25 cellular contexts compared by ENCODE assay signal in the genomic region with DNA sequence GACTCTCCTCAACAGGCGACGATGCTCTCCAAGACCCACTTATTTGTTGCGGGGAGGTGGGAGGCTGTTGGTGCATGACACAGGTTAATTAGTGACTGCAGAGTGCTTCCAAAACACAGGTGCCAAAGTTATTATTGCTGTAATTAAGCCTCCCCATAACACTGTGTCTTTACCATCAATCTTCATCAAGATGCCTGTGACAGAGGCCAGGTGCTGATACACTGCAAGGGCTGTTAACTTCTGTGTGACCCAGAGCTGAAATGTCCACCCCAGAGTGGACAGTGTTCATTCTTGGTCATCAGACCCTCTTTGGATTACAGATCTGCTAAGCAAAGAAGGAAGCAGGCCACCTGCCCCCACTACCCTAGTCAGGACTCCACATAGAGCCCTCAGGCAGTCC. TPM values are rescaled to one million over a fixed set of nuclear protein-coding genes. Genes with fewer than 3 reads are reported as not detected.
"Had no signal": no experiment of that assay in that cellular context is flagged by ENCODE, and none has a peak within 500 bp of the region (broad histone marks: within the 10 kb centered on the region; RNA-seq: fewer than 3 reads in every experiment).

No MANE protein-coding gene starts in this region.

- H3K36me3 ChIP-seq: heart right ventricle, pancreas, suprapubic skin, tibial nerve had no signal

- H3K27me3 ChIP-seq: heart right ventricle, pancreas, suprapubic skin, tibial nerve had no signal

- H3K9me3 ChIP-seq: heart right ventricle, pancreas, suprapubic skin, tibial nerve had no signal

- H3K4me1 ChIP-seq: heart right ventricle, pancreas, suprapubic skin, tibial nerve had no signal

- H3K4me3 ChIP-seq: heart right ventricle, pancreas, skin epidermis, suprapubic skin, tibial nerve had no signal

- FAIRE-seq: endometrium, pancreas had no signal

- H3K27ac ChIP-seq: heart right ventricle, pancreas, skin epidermis, suprapubic skin, tibial nerve, VCaP had no signal

- DNase-seq: activated CD4-positive, alpha-beta T cell treated with anti-CD3 and anti-CD28 coated beads, Interleukin-2, amount 10 ng/mL, durations not matched to agents 24 days and 14 days; activated CD8-positive, alpha-beta memory T cell treated with anti-CD3 and anti-CD28 coated beads, Interleukin-2, amount 10 ng/mL, durations not matched to agents 7 days and 5 days; activated CD8-positive, alpha-beta T cell treated with anti-CD3 and anti-CD28 coated beads for 36 hours; activated effector memory CD4-positive, alpha-beta T cell treated with anti-CD3 and anti-CD28 coated beads, Interleukin-2, amount 50 U/mL, for 16 hours; activated naive CD4-positive, alpha-beta T cell treated with anti-CD3 and anti-CD28 coated beads, Interleukin-2, amount 50 U/mL, for 16 hours; activated naive CD8-positive, alpha-beta T cell treated with anti-CD3 and anti-CD28 coated beads, Interleukin-2, amount 50 U/mL, for 24 hours; activated T-cell treated with anti-CD3 and anti-CD28 coated beads for 4 hours; caudate nucleus; effector CD4-positive, alpha-beta T cell; heart right ventricle; islet precursor cell; left cardiac atrium; pancreas; right cardiac atrium; stimulated activated CD4-positive, alpha-beta T cell treated with anti-CD3 and anti-CD28 coated beads, Interleukin-1b, Interleukin-23, amount 100 ng/mL, for 48 hours; stimulated activated naive CD8-positive, alpha-beta T cell treated with anti-CD3 and anti-CD28 coated beads, Interleukin-15, amount 100 ng/mL, for 72 hours had no signal

RNA-seq across cellular contexts. Expression of a gene that starts 55.5 kb away (rescaled TPM):
- total RNA-seq: activated CD4-positive, alpha-beta T cell treated with anti-CD3 and anti-CD28 coated beads, Interleukin-2, amount 10 ng/mL, durations not matched to agents 24 days and 14 days; activated CD8-positive, alpha-beta memory T cell treated with anti-CD3 and anti-CD28 coated beads, Interleukin-2, amount 10 ng/mL, durations not matched to agents 7 days and 5 days; activated CD8-positive, alpha-beta T cell treated with anti-CD3 and anti-CD28 coated beads for 36 hours; epithelial cell of proximal tubule; fibroblast of villous mesenchyme; heart right ventricle; natural killer cell treated with Interleukin-12 subunit alpha and Interleukin-12 subunit beta and Interleukin-15 and Interleukin-18, amount 100 ng/mL, for 72 hours; pulmonary artery endothelial cell; right cardiac atrium; tibial nerve had no signal
